1 cellular context compared by ENCODE assay signal in the genomic region with DNA sequence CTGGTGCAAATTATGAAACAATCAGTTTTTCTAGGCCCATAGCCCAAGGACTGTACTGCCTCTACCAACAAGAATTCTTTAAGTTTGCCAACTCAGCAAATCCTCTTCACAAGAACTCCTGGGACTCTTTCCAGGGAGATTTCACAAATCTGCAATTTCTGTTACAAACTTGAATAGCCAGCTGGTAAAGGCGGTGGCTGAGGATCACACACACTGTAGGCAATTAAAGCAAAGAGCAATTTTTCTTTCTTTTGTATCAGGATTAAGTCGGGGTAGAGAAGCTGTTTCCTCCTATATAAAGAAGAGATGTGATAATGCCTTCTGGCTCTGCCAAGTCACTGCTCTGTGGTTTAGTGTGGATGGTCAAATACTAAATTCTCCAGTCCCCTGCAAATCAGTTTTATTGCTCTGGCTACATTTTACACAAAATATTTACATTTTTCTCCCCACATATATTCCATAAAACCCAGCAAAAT.
A peak's percentile ranks its signal among the peaks of the same experiment; 100 is the strongest.
TF ChIP-seq lines count a peak whose summit lies in the region.

No MANE protein-coding gene starts in this region.

TF ChIP-seq in HEK293, 187 proteins besides CTCF, POLR2A, EP300 and RAD21 (continued from another document):
- TF ChIP-seq, protein P1, sequence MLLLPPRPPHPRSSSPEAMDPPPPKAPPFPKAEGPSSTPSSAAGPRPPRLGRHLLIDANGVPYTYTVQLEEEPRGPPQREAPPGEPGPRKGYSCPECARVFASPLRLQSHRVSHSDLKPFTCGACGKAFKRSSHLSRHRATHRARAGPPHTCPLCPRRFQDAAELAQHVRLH (tag by site-specific recombination; IDR thresholded peaks at IDR 0.05), result peak; percentile 77
- TF ChIP-seq KLF9 (tag by site-specific recombination; IDR thresholded peaks at IDR 0.05; ENCODE audit: low read depth) (no peak), ZNF76 (tag by site-specific recombination; IDR thresholded peaks at IDR 0.05; ENCODE audit: borderline replicate concordance, low read depth) (no peak), ZSCAN18 (tag by site-specific recombination; IDR thresholded peaks at IDR 0.05) (no peak), ZNF24 (tag by site-specific recombination; IDR thresholded peaks at IDR 0.05) (no peak), ZNF600 (tag by site-specific recombination; IDR thresholded peaks at IDR 0.05) (no peak), ZNF112 (tag by site-specific recombination; IDR thresholded peaks at IDR 0.05) (no peak), IKZF3 (tag by site-specific recombination; IDR thresholded peaks at IDR 0.05) (peak; percentile 55; the same call in 1 of the 2 replicates), BCL11A (tag by site-specific recombination; IDR thresholded peaks at IDR 0.05; ENCODE audit: low read depth) (no peak), ZBTB10 (tag by site-specific recombination; IDR thresholded peaks at IDR 0.05) (no peak), SCRT2 (tag by site-specific recombination; IDR thresholded peaks at IDR 0.05) (no peak), BCL6B (tag by site-specific recombination; IDR thresholded peaks at IDR 0.05) (no peak), ZNF629 (tag by site-specific recombination; IDR thresholded peaks at IDR 0.05) (no peak), ZNF175 (tag by site-specific recombination; IDR thresholded peaks at IDR 0.05) (no peak), ZNF843 (tag by site-specific recombination; IDR thresholded peaks at IDR 0.05) (peak; percentile 80; the same call in 1 of the 2 replicates), ZNF37A (tag by site-specific recombination; IDR thresholded peaks at IDR 0.05) (no peak)
